8 cellular contexts compared by ENCODE assay signal in genomic region chr19:51593969-51594773, GRCh38. TPM values are rescaled to one million over a fixed set of nuclear protein-coding genes. Genes with fewer than 3 reads are reported as not detected.
DNase-seq lines count a peak whose midpoint lies in the region; ATAC-seq, FAIRE-seq and TF ChIP-seq lines count a peak whose summit lies in the region.

No MANE protein-coding gene starts in this region.

- no peak overlapping the region for H3K27ac ChIP-seq in HepG2 (ENCODE audit: extremely low read length, insufficient read depth, low read length)

- WGBS in HepG2 (ENCODE audit: low lambda C conversion rate) = 27% methylated on average over 38 of the region's 61 CpGs

- no peaks in the 10 kb centered on the region for H3K9me3 ChIP-seq in HepG2 (ENCODE audit: low read length)

- H3K4me3 ChIP-seq in BJ (ENCODE audit: low read depth, low read length) = peak overlapping the region; percentile 76
- peak overlapping the region; percentile 41 to 68 (median 56) for H3K4me3 ChIP-seq in HepG2 (replicated peaks in 1 of 3; ENCODE audit: insufficient read depth in 1 of 3, low read depth in 2 of 3, low read length in 3 of 3)

- H3K79me2 ChIP-seq in HepG2 (ENCODE audit: insufficient read depth, low read length) = no peaks in the 10 kb centered on the region

- no peaks in the 10 kb centered on the region for H3K27me3 ChIP-seq in BJ (ENCODE audit: control insufficient read depth, insufficient read depth, low read length)
- H3K27me3 ChIP-seq in HepG2 (ENCODE audit: control insufficient read depth in 1 of 2, insufficient read depth in 2 of 2, low read length in 2 of 2) = no peaks in the 10 kb centered on the region; a peak in 1 of 5 replicates

- ATAC-seq in GM19372 (IDR thresholded peaks at IDR 0.05; ENCODE audit: low read depth, unreplicated experiment) = peak; percentile 99
- ATAC-seq in HG03521 (IDR thresholded peaks at IDR 0.05; ENCODE audit: unreplicated experiment) = peak; percentile 95
- ATAC-seq in HepG2 = peak; percentile 98

- H2AFZ ChIP-seq in HepG2 (ENCODE audit: low read length) = peak overlapping the region; percentile 9

- DNase-seq in BJ (ENCODE audit: low read depth) (peak; percentile 84), NCI-H774 (lab: John Stamatoyannopoulos, UW) (peak; percentile 97), dermis microvascular lymphatic vessel endothelial cell (ENCODE audit: low read depth in 2 of 2) (peak; percentile 96 to 97), HepG2 (ENCODE audit: low spot score) (peak; percentile 76)
- DNase-seq in activated CD4-positive, alpha-beta T cell treated with anti-CD3 and anti-CD28 coated beads, Interleukin-2, amount 50 U/mL, for 48 hours = peak; percentile 95 to 97
- DNase-seq in stimulated activated CD4-positive, alpha-beta T cell treated with anti-CD3 and anti-CD28 coated beads, Interleukin-2, amount 100 ng/mL, for 48 hours = peak; percentile 94 to 95

- intact Hi-C loops in HepG2 (cut with micrococcal nuclease; ENCODE audit: unreplicated experiment) = no loop called here

- TF ChIP-seq EP300 in HepG2 (IDR thresholded peaks at IDR 0.05; ENCODE audit: low read depth in 2 of 2, low read length in 2 of 2) (no peak), HepG2 (CRISPR knock-in tag; IDR thresholded peaks at IDR 0.05; ENCODE audit: borderline replicate concordance) (no peak)

- peaks cover 6% of the 10 kb centered on the region; the same call in 1 of the 2 replicates for H3K4me1 ChIP-seq in HepG2 (ENCODE audit: insufficient read depth, low read length)

- H3K36me3 ChIP-seq in BJ (ENCODE audit: control insufficient read depth, insufficient read depth, low read length) (no peaks in the 10 kb centered on the region; the same call in 1 of the 2 replicates), HepG2 (replicated peaks in 1 of 2; ENCODE audit: control insufficient read depth in 1 of 2, insufficient read depth in 2 of 2, low read length in 2 of 2) (no peaks in the 10 kb centered on the region)

- no peak for TF ChIP-seq RAD21 in HepG2 (CRISPR knock-in tag; IDR thresholded peaks at IDR 0.05)

- in situ Hi-C loops in HepG2 (cut with HindIII; ENCODE audit: extremely low pct_ligation_motif_present, low pct_unique_long_range_greater_than_20kb) = no loop called here

- no peak; a peak in 1 of 4 replicates for TF ChIP-seq POLR2A in HepG2 (IDR thresholded peaks at IDR 0.05; ENCODE audit: insufficient read depth in 1 of 2, low read depth in 2 of 2, low read length in 2 of 2)

- POLR2A ChIA-PET in BJ (lab: Charles Lee) = interaction anchor here (0.7 kb wide), 1 partner anchor 95 kb away, joined by 3 read pairs; no protein-coding TSS in a partner anchor
- POLR2A ChIA-PET in HepG2 (lab: Yijun Ruan, JAX) = no interaction called here

- TF ChIP-seq CTCF in BJ (IDR thresholded peaks at IDR 0.05; ENCODE audit: insufficient read depth, low read depth, low read length) (no peak), HepG2 (CRISPR knock-in tag; IDR thresholded peaks at IDR 0.05) (no peak)

- H3K4me2 ChIP-seq in HepG2 (ENCODE audit: low read depth, low read length) = peak overlapping the region; percentile 68

- BruUV-seq in HepG2 (replicated peaks; lab: Mats Ljungman, UMichigan) = no TSS peak

- peak; percentile 36 for FAIRE-seq in HepG2 (lab: Jason Lieb, UNC)

- no peaks in the 10 kb centered on the region for H4K20me1 ChIP-seq in HepG2 (ENCODE audit: insufficient read depth, low read length)

- peak overlapping the region; percentile 33; the same call in 1 of the 2 replicates for H3K9ac ChIP-seq in HepG2 (ENCODE audit: insufficient read depth, low read depth, low read length)

- CTCF ChIA-PET in BJ (lab: Yijun Ruan, JAX) = interaction anchor here (1.5 kb wide), 1 partner anchor 15 kb away, joined by 7 read pairs; no protein-coding TSS in a partner anchor
- CTCF ChIA-PET in HepG2 (lab: Yijun Ruan, JAX; ENCODE audit: low intra/inter-chr PET ratio, low total read pairs) = no interaction called here

RNA-seq across cellular contexts. Expression of gene ZNF175, which starts 23.1 kb away (rescaled TPM):
- polyA plus RNA-seq in BJ (2011; rRNA removed) = 6.3 and 8.5 TPM in 2 replicates
- polyA minus RNA-seq in BJ (2011; rRNA and poly(A)+ RNA removed) = 4.2 and 10.3 TPM in 2 replicates
- 2.1 and 3.9 TPM in 2 replicates for total RNA-seq in dermis microvascular lymphatic vessel endothelial cell
- 1.5 and 2.3 TPM in 2 replicates for total RNA-seq in HepG2 (2016; rRNA removed; fragmentation: Illumina TruSeq; extraction: Trizol)
- 0.09 and 0.10 TPM in 2 replicates for total RNA-seq in HepG2 (2016; cell fraction: cytosol; rRNA removed; fragmentation: Illumina TruSeq; extraction: Trizol; ENCODE audit: low read depth)
- 2.7 and 2.8 TPM in 2 replicates for total RNA-seq in HepG2 (2016; cell fraction: insoluble cytoplasmic fraction; rRNA removed; fragmentation: Illumina TruSeq; extraction: Trizol)
- 0.65 and 1.1 TPM in 2 replicates for total RNA-seq in HepG2 (2016; cell fraction: membrane; rRNA removed; fragmentation: Illumina TruSeq; extraction: Trizol)
- total RNA-seq in HepG2 (2016; cell fraction: nucleus; rRNA removed; fragmentation: Illumina TruSeq; extraction: Trizol) = 1.6 and 2.5 TPM in 2 replicates
- polyA plus RNA-seq in HepG2 (2011; rRNA removed) = 1.1 and 1.2 TPM in 2 replicates
- 0.55 and 0.62 TPM in 2 replicates for polyA plus RNA-seq in HepG2 (2011; cell fraction: cytosol; rRNA removed)
- 2.2 and 2.5 TPM in 2 replicates for polyA plus RNA-seq in HepG2 (2011; cell fraction: nucleus; rRNA removed)
- polyA plus RNA-seq in HepG2 (2012) = 1.5 and 1.9 TPM in 2 replicates
- polyA plus RNA-seq in HepG2 (2016; cell fraction: cytosol; fragmentation: Illumina TruSeq; extraction: Trizol; ENCODE audit: low read depth) = 0.11 and 0.20 TPM in 2 replicates
- 2.0 and 2.6 TPM in 2 replicates for polyA plus RNA-seq in HepG2 (2016; cell fraction: insoluble cytoplasmic fraction; fragmentation: Illumina TruSeq; extraction: Trizol; ENCODE audit: low read depth)
- 0.32 and 0.44 TPM in 2 replicates for polyA plus RNA-seq in HepG2 (2016; cell fraction: membrane; fragmentation: Illumina TruSeq; extraction: Trizol; ENCODE audit: low read depth)
- 2.6 and 6.4 TPM in 2 replicates for polyA plus RNA-seq in HepG2 (2016; cell fraction: nucleus; fragmentation: Illumina TruSeq; extraction: Trizol; ENCODE audit: insufficient read depth, low read depth)
- 2.2 and 5.2 TPM in 2 replicates for polyA minus RNA-seq in HepG2 (2011; rRNA and poly(A)+ RNA removed; ENCODE audit: low replicate concordance)
- polyA minus RNA-seq in HepG2 (2011; cell fraction: cytosol; rRNA and poly(A)+ RNA removed) = 1.1 and 1.6 TPM in 2 replicates
- 4.4 and 4.5 TPM in 2 replicates for polyA minus RNA-seq in HepG2 (2011; cell fraction: nucleus; rRNA and poly(A)+ RNA removed)

RNA-seq across cellular contexts. Expression of gene SIGLEC5, which starts 36.0 kb away (rescaled TPM):
- polyA plus RNA-seq in BJ (2011; rRNA removed) = not detected in 2 replicates
- not detected in 2 replicates for polyA minus RNA-seq in BJ (2011; rRNA and poly(A)+ RNA removed)
- not detected in 2 replicates for total RNA-seq in dermis microvascular lymphatic vessel endothelial cell
- total RNA-seq in HepG2 (2016; rRNA removed; fragmentation: Illumina TruSeq; extraction: Trizol) = not detected in 2 replicates
- not detected in 2 replicates for total RNA-seq in HepG2 (2016; cell fraction: cytosol; rRNA removed; fragmentation: Illumina TruSeq; extraction: Trizol; ENCODE audit: low read depth)
- not detected in 2 replicates for total RNA-seq in HepG2 (2016; cell fraction: insoluble cytoplasmic fraction; rRNA removed; fragmentation: Illumina TruSeq; extraction: Trizol)
- total RNA-seq in HepG2 (2016; cell fraction: membrane; rRNA removed; fragmentation: Illumina TruSeq; extraction: Trizol) = not detected in 2 replicates
- not detected in 2 replicates for total RNA-seq in HepG2 (2016; cell fraction: nucleus; rRNA removed; fragmentation: Illumina TruSeq; extraction: Trizol)
- polyA plus RNA-seq in HepG2 (2011; rRNA removed) = not detected in 2 replicates
- not detected in 2 replicates for polyA plus RNA-seq in HepG2 (2011; cell fraction: cytosol; rRNA removed)
- polyA plus RNA-seq in HepG2 (2011; cell fraction: nucleus; rRNA removed) = not detected in 2 replicates
- not detected in 2 replicates for polyA plus RNA-seq in HepG2 (2012)
- polyA plus RNA-seq in HepG2 (2016; cell fraction: cytosol; fragmentation: Illumina TruSeq; extraction: Trizol; ENCODE audit: low read depth) = not detected in 2 replicates
- polyA plus RNA-seq in HepG2 (2016; cell fraction: insoluble cytoplasmic fraction; fragmentation: Illumina TruSeq; extraction: Trizol; ENCODE audit: low read depth) = not detected in 2 replicates
- not detected in 2 replicates for polyA plus RNA-seq in HepG2 (2016; cell fraction: membrane; fragmentation: Illumina TruSeq; extraction: Trizol; ENCODE audit: low read depth)
- not detected in 2 replicates for polyA plus RNA-seq in HepG2 (2016; cell fraction: nucleus; fragmentation: Illumina TruSeq; extraction: Trizol; ENCODE audit: insufficient read depth, low read depth)
- not detected in 2 replicates for polyA minus RNA-seq in HepG2 (2011; rRNA and poly(A)+ RNA removed; ENCODE audit: low replicate concordance)
- not detected in 2 replicates for polyA minus RNA-seq in HepG2 (2011; cell fraction: cytosol; rRNA and poly(A)+ RNA removed)
- polyA minus RNA-seq in HepG2 (2011; cell fraction: nucleus; rRNA and poly(A)+ RNA removed) = not detected in 2 replicates

RNA-seq across cellular contexts. Expression of gene SIGLEC14, which starts 52.5 kb away (rescaled TPM):
- polyA plus RNA-seq in BJ (2011; rRNA removed) (not detected in 2 replicates), HepG2 (2011; rRNA removed) (0.04 and 0.05 TPM in 2 replicates)
- not detected in 2 replicates for polyA minus RNA-seq in BJ (2011; rRNA and poly(A)+ RNA removed)
- total RNA-seq in dermis microvascular lymphatic vessel endothelial cell (under 0.01 TPM in 1 of 2 replicates, not detected in the other), HepG2 (2016; rRNA removed; fragmentation: Illumina TruSeq; extraction: Trizol) (0.09 TPM in 1 of 2 replicates, not detected in the other)
- not detected in 2 replicates for total RNA-seq in HepG2 (2016; cell fraction: cytosol; rRNA removed; fragmentation: Illumina TruSeq; extraction: Trizol; ENCODE audit: low read depth)
- 0.13 TPM in 1 of 2 replicates, not detected in the other for total RNA-seq in HepG2 (2016; cell fraction: insoluble cytoplasmic fraction; rRNA removed; fragmentation: Illumina TruSeq; extraction: Trizol)
- 0.09 and 0.10 TPM in 2 replicates for total RNA-seq in HepG2 (2016; cell fraction: membrane; rRNA removed; fragmentation: Illumina TruSeq; extraction: Trizol)
- total RNA-seq in HepG2 (2016; cell fraction: nucleus; rRNA removed; fragmentation: Illumina TruSeq; extraction: Trizol) = not detected in 2 replicates
- 0.06 TPM in 1 of 2 replicates, not detected in the other for polyA plus RNA-seq in HepG2 (2011; cell fraction: cytosol; rRNA removed)
- polyA plus RNA-seq in HepG2 (2011; cell fraction: nucleus; rRNA removed) = not detected in 2 replicates
- polyA plus RNA-seq in HepG2 (2012) = 0.09 TPM in 1 of 2 replicates, not detected in the other
- not detected in 2 replicates for polyA plus RNA-seq in HepG2 (2016; cell fraction: cytosol; fragmentation: Illumina TruSeq; extraction: Trizol; ENCODE audit: low read depth)
- 0.11 and 0.14 TPM in 2 replicates for polyA plus RNA-seq in HepG2 (2016; cell fraction: insoluble cytoplasmic fraction; fragmentation: Illumina TruSeq; extraction: Trizol; ENCODE audit: low read depth)
- 0.11 and 0.20 TPM in 2 replicates for polyA plus RNA-seq in HepG2 (2016; cell fraction: membrane; fragmentation: Illumina TruSeq; extraction: Trizol; ENCODE audit: low read depth)
- polyA plus RNA-seq in HepG2 (2016; cell fraction: nucleus; fragmentation: Illumina TruSeq; extraction: Trizol; ENCODE audit: insufficient read depth, low read depth) = 0.28 TPM in 1 of 2 replicates, not detected in the other
- 0.14 TPM in 1 of 2 replicates, not detected in the other for polyA minus RNA-seq in HepG2 (2011; rRNA and poly(A)+ RNA removed; ENCODE audit: low replicate concordance)
- not detected in 2 replicates for polyA minus RNA-seq in HepG2 (2011; cell fraction: cytosol; rRNA and poly(A)+ RNA removed)
- polyA minus RNA-seq in HepG2 (2011; cell fraction: nucleus; rRNA and poly(A)+ RNA removed) = not detected in 2 replicates
